Comparison of ENCODE assay signal across 27 cellular contexts in the genomic region with DNA sequence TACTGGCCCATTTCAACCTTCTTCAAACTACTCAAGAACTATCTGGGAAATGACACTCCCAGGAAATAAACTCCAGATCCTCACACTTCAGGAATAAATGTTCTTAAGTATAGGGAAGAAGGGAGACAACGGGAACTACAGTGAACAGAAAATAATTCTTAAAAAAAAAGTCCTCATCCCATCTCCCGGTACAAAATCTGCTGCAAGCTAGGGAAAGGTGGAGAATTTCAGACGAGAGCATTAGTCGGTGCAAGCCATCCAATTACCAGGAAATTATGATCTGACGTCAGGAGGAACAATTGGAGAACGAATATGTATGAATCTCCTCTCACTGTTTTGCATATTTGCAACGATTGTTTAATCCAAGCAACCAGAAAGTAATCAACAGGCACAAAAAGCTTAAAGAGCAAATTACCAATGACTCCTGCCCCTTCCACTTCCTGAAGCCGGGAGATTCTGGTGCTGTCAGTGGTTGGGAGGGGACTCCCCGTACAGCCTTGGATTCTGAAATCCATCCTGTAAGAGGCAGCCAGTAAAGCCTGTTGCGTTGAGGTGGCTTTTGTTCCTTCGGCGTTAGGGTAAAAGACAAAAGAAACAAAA. TPM values are rescaled to one million over a fixed set of nuclear protein-coding genes. Genes with fewer than 3 reads are reported as not detected.
A peak's percentile ranks its signal among the peaks of the same experiment; 100 is the strongest.
DNase-seq lines count a peak whose midpoint lies in the region; ATAC-seq, FAIRE-seq and TF ChIP-seq lines count a peak whose summit lies in the region.
"Had no signal": no experiment of that assay in that cellular context is flagged by ENCODE, and none has a peak within 500 bp of the region (broad histone marks: within the 10 kb centered on the region; RNA-seq: fewer than 3 reads in every experiment).

No MANE protein-coding gene starts in this region.

- BruUV-seq in endothelial cell of umbilical vein (replicated peaks; lab: Mats Ljungman, UMichigan): no TSS peak

- H3K27me3 ChIP-seq in endothelial cell of umbilical vein (ENCODE audit: control insufficient read depth in 2 of 2, insufficient read depth in 2 of 2, low read length in 2 of 2): peaks cover 35 to 42% of the 10 kb centered on the region in 2 experiments

- TF ChIP-seq CTCF in endothelial cell of umbilical vein (IDR thresholded peaks at IDR 0.05; ENCODE audit: extremely low read depth in 1 of 2, insufficient read depth in 1 of 2, low read depth in 1 of 2, low read length in 2 of 2): no peak
- TF ChIP-seq CTCF in chondrocyte (IDR thresholded peaks at IDR 0.05): no peak

- peaks cover 83% of the 10 kb centered on the region for H3K27me3 Mint-ChIP-seq in activated T-cell treated with anti-CD3 and anti-CD28 coated beads, Interleukin-2, amount 50 U/mL, for 72 hours (ENCODE audit: low read depth)
- H3K27me3 Mint-ChIP-seq in activated T-cell treated with anti-CD3 and anti-CD28 coated beads, Interleukin-2, amount 50 U/mL, for 4 hours (ENCODE audit: low read depth): peaks cover 89% of the 10 kb centered on the region
- H3K27me3 Mint-ChIP-seq in stimulated activated naive B cell treated with anti-CD40 and anti-IgM and Interleukin-4, amounts not matched to agents 10 μg/mL and 1 μg/mL and 100 μg/mL, for 72 hours: peaks cover 72 to 82% of the 10 kb centered on the region in 2 donors
- H3K27me3 Mint-ChIP-seq in chondrocyte (ENCODE audit: low read depth): peaks cover 80% of the 10 kb centered on the region
- H3K27me3 Mint-ChIP-seq in activated CD8-positive, alpha-beta memory T cell treated with anti-CD3 and anti-CD28 coated beads, Interleukin-2, amount 10 ng/mL, durations not matched to agents 7 days and 5 days: peaks cover 91% of the 10 kb centered on the region

- dilution Hi-C loops in endothelial cell of umbilical vein (cut with MboI; ENCODE audit: extremely low pct_ligation_motif_present, low sequenced_read_pairs): no loop called here

- peak overlapping the region; percentile 17 to 49 for H3K4me3 Mint-ChIP-seq in activated T-cell treated with anti-CD3 and anti-CD28 coated beads, Interleukin-2, amount 50 U/mL, for 72 hours
- H3K4me3 Mint-ChIP-seq in activated T-cell treated with anti-CD3 and anti-CD28 coated beads, Interleukin-2, amount 50 U/mL, for 4 hours: no peak overlapping the region
- peak overlapping the region in 1 of 2 donors; percentile 21 for H3K4me3 Mint-ChIP-seq in stimulated activated naive B cell treated with anti-CD40 and anti-IgM and Interleukin-4, amounts not matched to agents 10 μg/mL and 1 μg/mL and 100 μg/mL, for 72 hours
- H3K4me3 Mint-ChIP-seq in chondrocyte (ENCODE audit: unreplicated experiment): no peak overlapping the region
- H3K4me3 Mint-ChIP-seq in activated CD8-positive, alpha-beta memory T cell treated with anti-CD3 and anti-CD28 coated beads, Interleukin-2, amount 10 ng/mL, durations not matched to agents 7 days and 5 days: no peak overlapping the region

- intact Hi-C loops in endothelial cell of umbilical vein (cut with micrococcal nuclease): no loop called here

- H3K27ac Mint-ChIP-seq in activated T-cell treated with anti-CD3 and anti-CD28 coated beads, Interleukin-2, amount 50 U/mL, for 72 hours: peak overlapping the region; percentile 29
- peak overlapping the region; percentile 76 for H3K27ac Mint-ChIP-seq in stimulated activated naive B cell treated with anti-CD40 and anti-IgM and Interleukin-4, amounts not matched to agents 10 μg/mL and 1 μg/mL and 100 μg/mL, for 72 hours
- no peak overlapping the region for H3K27ac Mint-ChIP-seq in chondrocyte (ENCODE audit: unreplicated experiment)
- no peak overlapping the region for H3K27ac Mint-ChIP-seq in activated CD8-positive, alpha-beta memory T cell treated with anti-CD3 and anti-CD28 coated beads, Interleukin-2, amount 10 ng/mL, durations not matched to agents 7 days and 5 days
- H3K27ac Mint-ChIP-seq: CD14-positive monocyte had no signal

- DNase-seq in activated T-cell treated with anti-CD3 and anti-CD28 coated beads, Interleukin-2, amount 50 U/mL, for 72 hours: no peak
- no peak for DNase-seq in activated T-cell treated with anti-CD3 and anti-CD28 coated beads, Interleukin-2, amount 50 U/mL, for 4 hours
- peak; percentile 71 for DNase-seq in NCI-H146 treated with DMSO at 0.1 percent for 48 hours (lab: John Stamatoyannopoulos, UW; ENCODE audit: unreplicated experiment)
- DNase-seq in endothelial cell of umbilical vein (ENCODE audit: low read depth, low spot score): peak; percentile 62
- DNase-seq in stimulated activated naive B cell treated with anti-CD40 and anti-IgM and Interleukin-4, amounts not matched to agents 10 μg/mL and 1 μg/mL and 100 μg/mL, for 72 hours: no peak
- DNase-seq in chondrocyte (ENCODE audit: low spot score): no peak
- no peak for DNase-seq in activated CD8-positive, alpha-beta memory T cell treated with anti-CD3 and anti-CD28 coated beads, Interleukin-2, amount 10 ng/mL, durations not matched to agents 7 days and 5 days
- DNase-seq in iPS-NIHi11 (ENCODE audit: low spot score): no peak
- DNase-seq: activated CD4-positive, alpha-beta T cell treated with anti-CD3 and anti-CD28 coated beads for 48 hours; activated CD8-positive, alpha-beta memory T cell treated with anti-CD3 and anti-CD28 coated beads, Interleukin-2, amount 50 U/mL, for 4 hours; activated gamma-delta T cell; DMS153; dorsolateral prefrontal cortex; foreskin fibroblast; KBM-7; kidney; NCI-H187 treated with DMSO at 0.1 percent for 48 hours; stimulated activated CD4-positive, alpha-beta T cell treated with anti-CD3 and anti-CD28 coated beads, Interleukin-15, amount 100 ng/mL, for 24 hours; substantia nigra had no signal

- POLR2A ChIA-PET in endothelial cell of umbilical vein (lab: Charles Lee): no interaction called here

- peak overlapping the region; percentile 36 for H3K9ac ChIP-seq in endothelial cell of umbilical vein (replicated peaks; ENCODE audit: extremely low read depth, insufficient read depth, low read length)

- peaks cover 2 to 7% of the 10 kb centered on the region in 2 donors for H3K36me3 Mint-ChIP-seq in activated T-cell treated with anti-CD3 and anti-CD28 coated beads, Interleukin-2, amount 50 U/mL, for 72 hours (ENCODE audit: insufficient read depth in 2 of 2)
- H3K36me3 Mint-ChIP-seq in activated T-cell treated with anti-CD3 and anti-CD28 coated beads, Interleukin-2, amount 50 U/mL, for 4 hours (ENCODE audit: insufficient read depth): no peaks in the 10 kb centered on the region
- H3K36me3 Mint-ChIP-seq in stimulated activated naive B cell treated with anti-CD40 and anti-IgM and Interleukin-4, amounts not matched to agents 10 μg/mL and 1 μg/mL and 100 μg/mL, for 72 hours: peaks cover 11 to 28% of the 10 kb centered on the region in 2 donors
- H3K36me3 Mint-ChIP-seq in chondrocyte (ENCODE audit: low read depth): peaks cover 8% of the 10 kb centered on the region
- H3K36me3 Mint-ChIP-seq in activated CD8-positive, alpha-beta memory T cell treated with anti-CD3 and anti-CD28 coated beads, Interleukin-2, amount 10 ng/mL, durations not matched to agents 7 days and 5 days: peaks cover 7% of the 10 kb centered on the region

- H3K27ac ChIP-seq in endothelial cell of umbilical vein (ENCODE audit: insufficient read depth, low read depth, low read length): peak overlapping the region; percentile 30
- H3K27ac ChIP-seq: cardiac muscle cell, dorsolateral prefrontal cortex, epithelial cell of prostate, hepatocyte had no signal

- ATAC-seq in activated T-cell treated with anti-CD3 and anti-CD28 coated beads, Interleukin-2, amount 50 U/mL, for 72 hours (replicated peaks in 1 of 2): no peak
- ATAC-seq in activated T-cell treated with anti-CD3 and anti-CD28 coated beads, Interleukin-2, amount 50 U/mL, for 4 hours: no peak
- no peak for ATAC-seq in stimulated activated naive B cell treated with anti-CD40 and anti-IgM and Interleukin-4, amounts not matched to agents 10 μg/mL and 1 μg/mL and 100 μg/mL, for 72 hours (replicated peaks)
- ATAC-seq in activated CD8-positive, alpha-beta memory T cell treated with anti-CD3 and anti-CD28 coated beads, Interleukin-2, amount 10 ng/mL, durations not matched to agents 7 days and 5 days: no peak
- ATAC-seq: sciatic nerve had no signal

- H2AFZ ChIP-seq in endothelial cell of umbilical vein (ENCODE audit: low read depth, low read length): peak overlapping the region; percentile 92
- H2AFZ ChIP-seq: hepatocyte had no signal

- no peaks in the 10 kb centered on the region for H3K9me3 Mint-ChIP-seq in activated T-cell treated with anti-CD3 and anti-CD28 coated beads, Interleukin-2, amount 50 U/mL, for 72 hours
- H3K9me3 Mint-ChIP-seq in activated T-cell treated with anti-CD3 and anti-CD28 coated beads, Interleukin-2, amount 50 U/mL, for 4 hours: peaks cover 12% of the 10 kb centered on the region
- H3K9me3 Mint-ChIP-seq in stimulated activated naive B cell treated with anti-CD40 and anti-IgM and Interleukin-4, amounts not matched to agents 10 μg/mL and 1 μg/mL and 100 μg/mL, for 72 hours: peaks cover 8 to 10% of the 10 kb centered on the region in 2 donors
- H3K9me3 Mint-ChIP-seq in chondrocyte (ENCODE audit: low read depth): no peaks in the 10 kb centered on the region
- no peaks in the 10 kb centered on the region for H3K9me3 Mint-ChIP-seq in activated CD8-positive, alpha-beta memory T cell treated with anti-CD3 and anti-CD28 coated beads, Interleukin-2, amount 10 ng/mL, durations not matched to agents 7 days and 5 days (ENCODE audit: low read depth)

- H3K79me2 ChIP-seq in endothelial cell of umbilical vein (ENCODE audit: control insufficient read depth, insufficient read depth, low read length): no peaks in the 10 kb centered on the region
- H3K79me2 ChIP-seq: hepatocyte had no signal

- no peaks in the 10 kb centered on the region for H4K20me1 ChIP-seq in endothelial cell of umbilical vein (replicated peaks; ENCODE audit: control insufficient read depth, extremely low read depth, insufficient read depth, low read length)

- H3K9me3 ChIP-seq in endothelial cell of umbilical vein (replicated peaks; ENCODE audit: control insufficient read depth, insufficient read depth, low read length): no peaks in the 10 kb centered on the region

- peak overlapping the region in 2 of 3 experiments; percentile 27 to 44 for H3K4me3 ChIP-seq in endothelial cell of umbilical vein (replicated peaks in 1 of 3; ENCODE audit: insufficient read depth in 1 of 3, low read depth in 1 of 3, low read length in 3 of 3)
- H3K4me3 ChIP-seq: cardiac muscle cell, dorsolateral prefrontal cortex, hepatocyte, lung had no signal

- peak overlapping the region; percentile 95 for H3K4me2 ChIP-seq in endothelial cell of umbilical vein (ENCODE audit: insufficient read depth, low read length)
- H3K4me2 ChIP-seq: hepatocyte had no signal

- H3K36me3 ChIP-seq in endothelial cell of umbilical vein (ENCODE audit: control insufficient read depth in 2 of 2, extremely low read depth in 1 of 2, insufficient read depth in 2 of 2, low read length in 2 of 2): no peaks in the 10 kb centered on the region
- H3K36me3 ChIP-seq: cardiac muscle cell had no signal

- no peaks in the 10 kb centered on the region for H3K9me1 ChIP-seq in endothelial cell of umbilical vein (replicated peaks; ENCODE audit: control insufficient read depth, extremely low read depth, insufficient read depth, low read length)

- H3K4me1 Mint-ChIP-seq in activated T-cell treated with anti-CD3 and anti-CD28 coated beads, Interleukin-2, amount 50 U/mL, for 72 hours (ENCODE audit: low read depth): peaks cover 69% of the 10 kb centered on the region
- peaks cover 44% of the 10 kb centered on the region for H3K4me1 Mint-ChIP-seq in activated T-cell treated with anti-CD3 and anti-CD28 coated beads, Interleukin-2, amount 50 U/mL, for 4 hours (ENCODE audit: low read depth)
- peaks cover 32 to 35% of the 10 kb centered on the region in 2 donors for H3K4me1 Mint-ChIP-seq in stimulated activated naive B cell treated with anti-CD40 and anti-IgM and Interleukin-4, amounts not matched to agents 10 μg/mL and 1 μg/mL and 100 μg/mL, for 72 hours
- H3K4me1 Mint-ChIP-seq in chondrocyte (ENCODE audit: low read depth): peaks cover 16% of the 10 kb centered on the region
- peaks cover 40% of the 10 kb centered on the region for H3K4me1 Mint-ChIP-seq in activated CD8-positive, alpha-beta memory T cell treated with anti-CD3 and anti-CD28 coated beads, Interleukin-2, amount 10 ng/mL, durations not matched to agents 7 days and 5 days

- H3K4me1 ChIP-seq in endothelial cell of umbilical vein (ENCODE audit: control insufficient read depth, extremely low read depth, insufficient read depth, low read length): peaks cover 52% of the 10 kb centered on the region

- TF ChIP-seq POLR2A in endothelial cell of umbilical vein (IDR thresholded peaks at IDR 0.05; ENCODE audit: low read depth, low read length): no peak

- FAIRE-seq in endothelial cell of umbilical vein (lab: Jason Lieb, UNC): peak; percentile 88
- FAIRE-seq: kidney had no signal

- CTCF ChIA-PET in endothelial cell of umbilical vein (lab: Charles Lee): no interaction called here
- CTCF ChIA-PET in activated CD8-positive, alpha-beta memory T cell treated with anti-CD3 and anti-CD28 coated beads, Interleukin-2, amount 10 ng/mL, durations not matched to agents 7 days and 5 days (lab: Charles Lee): interaction anchor here (1.2 to 1.4 kb wide), 2 partner anchors 10 to 12 kb away, joined by 3 read pairs; no protein-coding TSS in a partner anchor

RNA-seq across cellular contexts. Expression of gene GATA3, which starts 15.1 kb away (rescaled TPM):
- 10 to 100 TPM; 40.4 to 50.2 TPM for total RNA-seq in activated T-cell treated with anti-CD3 and anti-CD28 coated beads, Interleukin-2, amount 50 U/mL, for 72 hours
- total RNA-seq in activated T-cell treated with anti-CD3 and anti-CD28 coated beads, Interleukin-2, amount 50 U/mL, for 4 hours: 10 to 100 TPM; 28.1 to 71.9 (median 42.1) TPM
- 30.9 and 33.0 TPM in 2 replicates for total RNA-seq in endothelial cell of umbilical vein
- 7.2 and 9.3 TPM in 2 replicates for polyA plus RNA-seq in endothelial cell of umbilical vein
- 6.7 and 7.0 TPM in 2 replicates for polyA plus RNA-seq in endothelial cell of umbilical vein (2011; cell fraction: cytosol; rRNA removed)
- 13.5 and 14.3 TPM in 2 replicates for polyA plus RNA-seq in endothelial cell of umbilical vein (2011; cell fraction: nucleus; rRNA removed)
- 16.6 and 19.7 TPM in 2 replicates for polyA plus RNA-seq in endothelial cell of umbilical vein (2012)
- polyA minus RNA-seq in endothelial cell of umbilical vein: 2.5 TPM in 2 replicates
- polyA minus RNA-seq in endothelial cell of umbilical vein (2011; cell fraction: cytosol; rRNA and poly(A)+ RNA removed): not detected
- polyA minus RNA-seq in endothelial cell of umbilical vein (2011; cell fraction: nucleus; rRNA and poly(A)+ RNA removed): 5.0 and 8.9 TPM in 2 replicates
- not detected in 3 replicates for total RNA-seq in chondrocyte
- total RNA-seq in activated CD8-positive, alpha-beta memory T cell treated with anti-CD3 and anti-CD28 coated beads, Interleukin-2, amount 10 ng/mL, durations not matched to agents 7 days and 5 days: 10 to 100 TPM; 61.5 to 83.4 TPM
- total RNA-seq: osteoblast had no signal
- polyA plus RNA-seq: AG04450 had no signal

Comparison
In these comparisons a context has a peak if more than half of its experiments do, and no peak if none do; other contexts are left out.
1. H3K4me3 Mint-ChIP-seq: peak in activated T-cell treated with anti-CD3 and anti-CD28 coated beads, Interleukin-2, amount 50 U/mL, for 72 hours (2 of 2); none in activated T-cell treated with anti-CD3 and anti-CD28 coated beads, Interleukin-2, amount 50 U/mL, for 4 hours (single experiment), chondrocyte (single experiment) and activated CD8-positive, alpha-beta memory T cell treated with anti-CD3 and anti-CD28 coated beads, Interleukin-2, amount 10 ng/mL, durations not matched to agents 7 days and 5 days (single experiment).
2. DNase-seq: peak in NCI-H146 treated with DMSO at 0.1 percent for 48 hours (single experiment) and endothelial cell of umbilical vein (single experiment); none in activated T-cell treated with anti-CD3 and anti-CD28 coated beads, Interleukin-2, amount 50 U/mL, for 72 hours (0 of 2), activated T-cell treated with anti-CD3 and anti-CD28 coated beads, Interleukin-2, amount 50 U/mL, for 4 hours (single experiment), stimulated activated naive B cell treated with anti-CD40 and anti-IgM and Interleukin-4, amounts not matched to agents 10 μg/mL and 1 μg/mL and 100 μg/mL, for 72 hours (single experiment), chondrocyte (single experiment), activated CD8-positive, alpha-beta memory T cell treated with anti-CD3 and anti-CD28 coated beads, Interleukin-2, amount 10 ng/mL, durations not matched to agents 7 days and 5 days (single experiment) and iPS-NIHi11 (single experiment).
3. H3K27ac Mint-ChIP-seq: peak in activated T-cell treated with anti-CD3 and anti-CD28 coated beads, Interleukin-2, amount 50 U/mL, for 72 hours (single experiment) and stimulated activated naive B cell treated with anti-CD40 and anti-IgM and Interleukin-4, amounts not matched to agents 10 μg/mL and 1 μg/mL and 100 μg/mL, for 72 hours (single experiment); none in chondrocyte (single experiment) and activated CD8-positive, alpha-beta memory T cell treated with anti-CD3 and anti-CD28 coated beads, Interleukin-2, amount 10 ng/mL, durations not matched to agents 7 days and 5 days (single experiment).
4. RNA of gene GATA3, which starts 15.1 kb away (total RNA-seq): 61.5 to 83.4 TPM in activated CD8-positive, alpha-beta memory T cell treated with anti-CD3 and anti-CD28 coated beads, Interleukin-2, amount 10 ng/mL, durations not matched to agents 7 days and 5 days, 40.4 to 50.2 TPM in activated T-cell treated with anti-CD3 and anti-CD28 coated beads, Interleukin-2, amount 50 U/mL, for 72 hours, 28.1 to 71.9 TPM in activated T-cell treated with anti-CD3 and anti-CD28 coated beads, Interleukin-2, amount 50 U/mL, for 4 hours and 30.9 to 33.0 TPM in endothelial cell of umbilical vein; not detected in chondrocyte; every median in the first group is over 10 times any median in the second.